ENCODE assay signal across 8 cellular contexts in genomic region chrX:16123222-16123786, GRCh38. TPM values are rescaled to one million over a fixed set of nuclear protein-coding genes. Genes with fewer than 3 reads are reported as not detected.
DNase-seq lines count a peak whose midpoint lies in the region; ATAC-seq and TF ChIP-seq lines count a peak whose summit lies in the region.

GRPR (plus strand) TSS chrX:16123565; CDS start chrX:16123954, 389 bp downstream.

- no peak within 1 kb of the TSS for H3K4me3 ChIP-seq in Jurkat, Clone E6-1 (ENCODE audit: low read length)
- H3K4me3 ChIP-seq in fibroblast of pulmonary artery (replicated peaks; ENCODE audit: low read depth, low read length) (no peak within 1 kb of the TSS), neural cell (ENCODE audit: low read length) (no peak within 1 kb of the TSS), stomach (peak within 1 kb of the TSS in 1 of 4 donors; percentile 13)

- intact Hi-C loops in stomach (cut with DNase I; ENCODE audit: low total_unique reads), result no loop called here

- no peak within 1 kb of the TSS for H3K9ac ChIP-seq in neural cell (ENCODE audit: low read length)

- no peak within 1 kb of the TSS for H3K4me2 ChIP-seq in neural cell (ENCODE audit: low read length)

- peak; percentile 50 for ATAC-seq in GM21576 (IDR thresholded peaks at IDR 0.05; ENCODE audit: unreplicated experiment)

- H3K27ac ChIP-seq in neural cell (ENCODE audit: low read length) (no peak within 1 kb of the TSS), stomach (no peak within 1 kb of the TSS)

- TF ChIP-seq POLR2A in stomach (IDR thresholded peaks at IDR 0.05), result no peak

- peak; percentile 69 for TF ChIP-seq RAD21 in neural cell (conservative IDR thresholded peaks at IDR 0.05)

- 0 to 2% (median 1%) methylated on average over 6 of the region's 6 CpGs for WGBS in stomach, 5 donors

- peaks cover 0 to 7% (median 0%) of the 10 kb centered on the region in 4 donors for H3K4me1 ChIP-seq in stomach

- DNase-seq in DMS114 treated with DMSO at 0.1 percent for 48 hours (lab: John Stamatoyannopoulos, UW; ENCODE audit: unreplicated experiment) (peak; percentile 63), OCI-M2 (lab: John Stamatoyannopoulos, UW; ENCODE audit: unreplicated experiment) (peak; percentile 76), fibroblast of pulmonary artery (ENCODE audit: low read depth) (peak; percentile 84), stomach (peak; percentile 83)
- DNase-seq in Jurkat, Clone E6-1 (ENCODE audit: low read depth, low spot score), result peak; percentile 63
- peak; percentile 67 to 76 for DNase-seq in activated T-cell treated with anti-CD3 and anti-CD28 coated beads, Interleukin-2, amount 50 U/mL, for 48 hours

- H3K36me3 ChIP-seq in neural cell (ENCODE audit: insufficient read depth, low read length) (no peaks in the 10 kb centered on the region), stomach (no peaks in the 10 kb centered on the region)

- H4K20me1 ChIP-seq in neural cell (ENCODE audit: insufficient read depth), result no peaks in the 10 kb centered on the region

- no peaks in the 10 kb centered on the region for H3F3A ChIP-seq in neural cell (ENCODE audit: insufficient read depth, low read length, poor library complexity, severe bottlenecking)

- H3K27me3 ChIP-seq in neural cell (ENCODE audit: insufficient read depth, low read depth, low read length) (no peaks in the 10 kb centered on the region), stomach (peaks cover 0 to 5% (median 0%) of the 10 kb centered on the region in 3 donors)

- TF ChIP-seq CTCF in fibroblast of pulmonary artery (IDR thresholded peaks at IDR 0.05; ENCODE audit: low read length, missing control alignments) (peak; percentile 66), neural cell (IDR thresholded peaks at IDR 0.05; ENCODE audit: poor library complexity, severe bottlenecking) (peak; percentile 75), stomach (IDR thresholded peaks at IDR 0.05) (peak in 5 of 7 experiments; percentile 44 to 74 (median 58))

- TF ChIP-seq EP300 in neural cell (conservative IDR thresholded peaks at IDR 0.05; ENCODE audit: poor library complexity, severe bottlenecking) (no peak), stomach (IDR thresholded peaks at IDR 0.05) (no peak)

- no peak within 1 kb of the TSS for H2AFZ ChIP-seq in neural cell (ENCODE audit: low read depth, low read length)

- no peaks in the 10 kb centered on the region for H3K9me2 ChIP-seq in neural cell (ENCODE audit: insufficient read depth, low read length)

- no peaks in the 10 kb centered on the region for H3K79me2 ChIP-seq in neural cell (replicated peaks; ENCODE audit: insufficient read depth, low read length)

- H3K9me3 ChIP-seq in neural cell (ENCODE audit: low read length), result no peaks in the 10 kb centered on the region
- H3K9me3 ChIP-seq in stomach, result peaks cover 0 to 9% (median 3%) of the 10 kb centered on the region in 4 donors

TF ChIP-seq in neural cell, 6 proteins besides CTCF, POLR2A, EP300 and RAD21:
- TF ChIP-seq POLR2AphosphoS5 (IDR thresholded peaks at IDR 0.05) (no peak), EZH2 (IDR thresholded peaks at IDR 0.05; ENCODE audit: borderline replicate concordance, insufficient read depth, low read length, poor library complexity, severe bottlenecking) (no peak), SMC3 (conservative IDR thresholded peaks at IDR 0.05; ENCODE audit: poor library complexity) (peak; percentile 75)

RNA-seq across cellular contexts. Expression of gene GRPR, which starts in this region (rescaled TPM):
- polyA plus RNA-seq in Jurkat, Clone E6-1 (2012; ENCODE audit: insufficient read depth, insufficient read length), result not detected
- polyA plus RNA-seq in neural cell (not detected in 2 replicates), stomach (under 1 TPM in 1 of 3 donors, not detected in 2; 0.08 TPM)
- polyA minus RNA-seq in neural cell, result 0.24 TPM in 1 of 2 replicates, not detected in the other
- total RNA-seq in stomach, result 10 to 100 TPM in 1 of 5 donors, 1 to 10 TPM in 3, not detected in 1; 1.1 to 25.4 (median 6.0) TPM
